ENCODE assay signal across 9 cellular contexts in genomic region chrX:132592880-132593279, GRCh38.
DNase-seq lines count a peak whose midpoint lies in the region; ATAC-seq and TF ChIP-seq lines count a peak whose summit lies in the region.
"Had no signal": no experiment of that assay in that cellular context is flagged by ENCODE, and none has a peak within 500 bp of the region (broad histone marks: within the 10 kb centered on the region; RNA-seq: fewer than 3 reads in every experiment).

No MANE protein-coding gene starts in this region.

- intact Hi-C loops in activated naive CD4-positive, alpha-beta T cell treated with anti-CD3 and anti-CD28 coated beads for 36 hours (cut with micrococcal nuclease) = loop anchor here (1.0 kb wide), 1 partner anchor 300 kb away; no protein-coding TSS in a partner anchor
- intact Hi-C loops in psoas muscle (cut with DNase I) = loop anchor here in 1 of 2 donors (5.0 kb wide), 1 partner anchor 301 kb away; no protein-coding TSS in a partner anchor

- H3K36me3 Mint-ChIP-seq in activated naive CD4-positive, alpha-beta T cell treated with anti-CD3 and anti-CD28 coated beads for 36 hours (ENCODE audit: low read depth) = no peaks in the 10 kb centered on the region
- H3K36me3 Mint-ChIP-seq in activated naive CD4-positive, alpha-beta T cell treated with anti-CD3 and anti-CD28 coated beads, Interleukin-2, amount 50 U/mL, for 72 hours = no peaks in the 10 kb centered on the region
- no peaks in the 10 kb centered on the region for H3K36me3 Mint-ChIP-seq in chondrocyte (ENCODE audit: low read depth)
- no peaks in the 10 kb centered on the region for H3K36me3 Mint-ChIP-seq in activated T-cell treated with anti-CD3 and anti-CD28 coated beads, Interleukin-2, amount 50 U/mL, for 72 hours (ENCODE audit: insufficient read depth in 2 of 2)

- no peaks in the 10 kb centered on the region for H3K27me3 Mint-ChIP-seq in activated naive CD4-positive, alpha-beta T cell treated with anti-CD3 and anti-CD28 coated beads for 36 hours (ENCODE audit: low read depth)
- H3K27me3 Mint-ChIP-seq in chondrocyte (ENCODE audit: low read depth) = peaks cover 14% of the 10 kb centered on the region
- H3K27me3 Mint-ChIP-seq in activated T-cell treated with anti-CD3 and anti-CD28 coated beads, Interleukin-2, amount 50 U/mL, for 72 hours (ENCODE audit: low read depth) = peaks cover 49% of the 10 kb centered on the region

- ATAC-seq in activated naive CD4-positive, alpha-beta T cell treated with anti-CD3 and anti-CD28 coated beads, Interleukin-2, amount 50 U/mL, for 72 hours = no peak
- ATAC-seq in psoas muscle (no peak), GM18519 (IDR thresholded peaks at IDR 0.05; ENCODE audit: low FRiP score, unreplicated experiment) (no peak)
- no peak for ATAC-seq in activated T-cell treated with anti-CD3 and anti-CD28 coated beads, Interleukin-2, amount 50 U/mL, for 72 hours (replicated peaks in 1 of 2)

- H3K27ac ChIP-seq in psoas muscle = no peak overlapping the region
- H3K27ac ChIP-seq: thoracic aorta had no signal

- no peaks in the 10 kb centered on the region for H3K4me1 Mint-ChIP-seq in activated naive CD4-positive, alpha-beta T cell treated with anti-CD3 and anti-CD28 coated beads for 36 hours (ENCODE audit: low read depth)
- H3K4me1 Mint-ChIP-seq in chondrocyte (ENCODE audit: low read depth) = no peaks in the 10 kb centered on the region
- no peaks in the 10 kb centered on the region for H3K4me1 Mint-ChIP-seq in activated T-cell treated with anti-CD3 and anti-CD28 coated beads, Interleukin-2, amount 50 U/mL, for 72 hours (ENCODE audit: low read depth)

- no peak overlapping the region for H3K4me3 Mint-ChIP-seq in activated naive CD4-positive, alpha-beta T cell treated with anti-CD3 and anti-CD28 coated beads for 36 hours
- H3K4me3 Mint-ChIP-seq in chondrocyte (ENCODE audit: unreplicated experiment) = no peak overlapping the region
- H3K4me3 Mint-ChIP-seq in activated T-cell treated with anti-CD3 and anti-CD28 coated beads, Interleukin-2, amount 50 U/mL, for 72 hours = no peak overlapping the region

- no peaks in the 10 kb centered on the region for H3K4me1 ChIP-seq in psoas muscle

- CTCF ChIA-PET in activated naive CD4-positive, alpha-beta T cell treated with anti-CD3 and anti-CD28 coated beads for 36 hours (lab: Charles Lee) = no interaction called here

- peak; percentile 13 for DNase-seq in activated naive CD4-positive, alpha-beta T cell treated with anti-CD3 and anti-CD28 coated beads for 36 hours
- DNase-seq in activated naive CD4-positive, alpha-beta T cell treated with anti-CD3 and anti-CD28 coated beads, Interleukin-2, amount 50 U/mL, for 72 hours (ENCODE audit: low spot score in 2 of 2) = no peak
- DNase-seq in NCI-H1417 treated with DMSO at 0.1 percent for 48 hours (lab: John Stamatoyannopoulos, UW) (peak; percentile 7), chondrocyte (ENCODE audit: low spot score) (no peak), psoas muscle (no peak)
- no peak for DNase-seq in activated CD8-positive, alpha-beta memory T cell treated with anti-CD3 and anti-CD28 coated beads, Interleukin-2, amount 50 U/mL, for 4 hours
- no peak for DNase-seq in activated T-cell treated with anti-CD3 and anti-CD28 coated beads, Interleukin-2, amount 50 U/mL, for 72 hours

- no peak overlapping the region for H3K4me3 ChIP-seq in psoas muscle
- H3K4me3 ChIP-seq: thoracic aorta had no signal

- H3K9me3 Mint-ChIP-seq in activated naive CD4-positive, alpha-beta T cell treated with anti-CD3 and anti-CD28 coated beads for 36 hours = no peaks in the 10 kb centered on the region
- no peaks in the 10 kb centered on the region for H3K9me3 Mint-ChIP-seq in activated naive CD4-positive, alpha-beta T cell treated with anti-CD3 and anti-CD28 coated beads, Interleukin-2, amount 50 U/mL, for 72 hours
- H3K9me3 Mint-ChIP-seq in chondrocyte (ENCODE audit: low read depth) = no peaks in the 10 kb centered on the region
- no peaks in the 10 kb centered on the region for H3K9me3 Mint-ChIP-seq in activated T-cell treated with anti-CD3 and anti-CD28 coated beads, Interleukin-2, amount 50 U/mL, for 72 hours

- TF ChIP-seq CTCF in chondrocyte (IDR thresholded peaks at IDR 0.05) (peak; percentile 76), psoas muscle (IDR thresholded peaks at IDR 0.05) (peak; percentile 31)

- no peaks in the 10 kb centered on the region for H3K36me3 ChIP-seq in psoas muscle (ENCODE audit: insufficient read depth in 1 of 2, low read depth in 1 of 2)
- H3K36me3 ChIP-seq: thoracic aorta had no signal

- H3K27ac Mint-ChIP-seq in activated naive CD4-positive, alpha-beta T cell treated with anti-CD3 and anti-CD28 coated beads for 36 hours = no peak overlapping the region
- no peak overlapping the region for H3K27ac Mint-ChIP-seq in activated naive CD4-positive, alpha-beta T cell treated with anti-CD3 and anti-CD28 coated beads, Interleukin-2, amount 50 U/mL, for 72 hours
- H3K27ac Mint-ChIP-seq in chondrocyte (ENCODE audit: unreplicated experiment) = no peak overlapping the region
- no peak overlapping the region for H3K27ac Mint-ChIP-seq in activated T-cell treated with anti-CD3 and anti-CD28 coated beads, Interleukin-2, amount 50 U/mL, for 72 hours

- peaks cover 0 to 10% (median 0%) of the 10 kb centered on the region in 3 donors for H3K27me3 ChIP-seq in psoas muscle (ENCODE audit: insufficient read depth in 3 of 3, low read length in 2 of 3)

- 24 to 45% (median 24%) methylated on average over 2 of the region's 2 CpGs for WGBS in psoas muscle, 3 donors

- H3K9me3 ChIP-seq in psoas muscle = no peaks in the 10 kb centered on the region
- H3K9me3 ChIP-seq: thoracic aorta had no signal

Comparison
In these comparisons a context has a peak if more than half of its experiments do, and no peak if none do; other contexts are left out.
1. DNase-seq: peak in activated naive CD4-positive, alpha-beta T cell treated with anti-CD3 and anti-CD28 coated beads for 36 hours (single experiment) and NCI-H1417 treated with DMSO at 0.1 percent for 48 hours (single experiment); none in activated naive CD4-positive, alpha-beta T cell treated with anti-CD3 and anti-CD28 coated beads, Interleukin-2, amount 50 U/mL, for 72 hours (0 of 2), chondrocyte (single experiment), psoas muscle (0 of 2), activated CD8-positive, alpha-beta memory T cell treated with anti-CD3 and anti-CD28 coated beads, Interleukin-2, amount 50 U/mL, for 4 hours (single experiment) and activated T-cell treated with anti-CD3 and anti-CD28 coated beads, Interleukin-2, amount 50 U/mL, for 72 hours (0 of 2).